8 cellular contexts compared by ENCODE assay signal in genomic region chr11:2301631-2302272, GRCh38. TPM values are rescaled to one million over a fixed set of nuclear protein-coding genes. Genes with fewer than 3 reads are reported as not detected.
A peak's percentile ranks its signal among the peaks of the same experiment; 100 is the strongest.
DNase-seq lines count a peak whose midpoint lies in the region; ATAC-seq, FAIRE-seq and TF ChIP-seq lines count a peak whose summit lies in the region.

Gene C11orf21, minus strand, starts transcription at chr11:2301918. Its CDS starts 110 bp downstream, at chr11:2301808.
Gene TSPAN32, plus strand, starts transcription at chr11:2302013. Its CDS starts 137 bp downstream, at chr11:2302150.

- peak; percentile 72 for FAIRE-seq in GM12891 (lab: Jason Lieb, UNC)

- peak within 1 kb of the TSS; percentile 91 for H3K27ac Mint-ChIP-seq in activated T-helper 1 cell treated with anti-CD3 and anti-CD28 coated beads, Interleukin-12 subunit alpha, Interleukin-12 subunit beta, Interleukin-2, Interleukin-4 antibody, amounts not matched to agents 30 ng/mL and 10 ng/mL and 1 ng/mL, durations not matched to agents 14 hours and 24 hours and 36 hours

- CTCF ChIA-PET in RWPE1 (lab: Yijun Ruan, JAX), result interaction anchor here (0.6 to 7.5 kb wide), 5 partner anchors 104 to 497 kb away, joined by 3 to 161 read pairs (median 4); no protein-coding TSS in a partner anchor

- peaks cover 39% of the 10 kb centered on the region for H3K4me1 Mint-ChIP-seq in activated T-helper 1 cell treated with anti-CD3 and anti-CD28 coated beads, Interleukin-12 subunit alpha, Interleukin-12 subunit beta, Interleukin-2, Interleukin-4 antibody, amounts not matched to agents 30 ng/mL and 10 ng/mL and 1 ng/mL, durations not matched to agents 14 hours and 24 hours and 36 hours (ENCODE audit: low read depth)

- H3K27ac ChIP-seq in RWPE1, result no peak within 1 kb of the TSS

- ATAC-seq in stimulated activated naive CD8-positive, alpha-beta T cell treated with anti-CD3 and anti-CD28 coated beads, Interleukin-15, Interleukin-2, amounts not matched to agents 100 U/mL and 50 U/mL, for 24 hours, result peak; percentile 58
- ATAC-seq in HG03139 (IDR thresholded peaks at IDR 0.05; ENCODE audit: unreplicated experiment), result no peak

- H3K36me3 Mint-ChIP-seq in activated T-helper 1 cell treated with anti-CD3 and anti-CD28 coated beads, Interleukin-12 subunit alpha, Interleukin-12 subunit beta, Interleukin-2, Interleukin-4 antibody, amounts not matched to agents 30 ng/mL and 10 ng/mL and 1 ng/mL, durations not matched to agents 14 hours and 24 hours and 36 hours (ENCODE audit: low read depth), result no peaks in the 10 kb centered on the region

- intact Hi-C loops in activated T-helper 1 cell treated with anti-CD3 and anti-CD28 coated beads, Interleukin-12 subunit alpha, Interleukin-12 subunit beta, Interleukin-2, Interleukin-4 antibody, amounts not matched to agents 30 ng/mL and 10 ng/mL and 1 ng/mL, durations not matched to agents 14 hours and 24 hours and 36 hours (cut with micrococcal nuclease), result loop anchor here (1.0 to 2.0 kb wide), 2 partner anchors 118 to 583 kb away; partner anchors contain the start of gene CDKN1C

- H3K27me3 Mint-ChIP-seq in activated T-helper 1 cell treated with anti-CD3 and anti-CD28 coated beads, Interleukin-12 subunit alpha, Interleukin-12 subunit beta, Interleukin-2, Interleukin-4 antibody, amounts not matched to agents 30 ng/mL and 10 ng/mL and 1 ng/mL, durations not matched to agents 14 hours and 24 hours and 36 hours (ENCODE audit: insufficient read depth), result no peaks in the 10 kb centered on the region

- H3K4me3 Mint-ChIP-seq in activated T-helper 1 cell treated with anti-CD3 and anti-CD28 coated beads, Interleukin-12 subunit alpha, Interleukin-12 subunit beta, Interleukin-2, Interleukin-4 antibody, amounts not matched to agents 30 ng/mL and 10 ng/mL and 1 ng/mL, durations not matched to agents 14 hours and 24 hours and 36 hours, result peak within 1 kb of the TSS; percentile 90

- no peak for DNase-seq in GM12891 (ENCODE audit: insufficient read length, low spot score)
- DNase-seq in NAMALWA (ENCODE audit: low spot score), result peak; percentile 28
- DNase-seq in activated T-helper 1 cell treated with anti-CD3 and anti-CD28 coated beads, Interleukin-12 subunit alpha, Interleukin-12 subunit beta, Interleukin-2, Interleukin-4 antibody, amounts not matched to agents 30 ng/mL and 10 ng/mL and 1 ng/mL, durations not matched to agents 14 hours and 24 hours and 36 hours (ENCODE audit: low spot score), result peak; percentile 57
- DNase-seq in inferior parietal cortex (ENCODE audit: extremely low spot score), result peak; percentile 9
- peak; percentile 69 for DNase-seq in stimulated activated naive CD8-positive, alpha-beta T cell treated with anti-CD3 and anti-CD28 coated beads, Interleukin-15, Interleukin-2, amounts not matched to agents 100 U/mL and 50 U/mL, for 24 hours
- DNase-seq in RWPE1 (ENCODE audit: low spot score), result no peak
- DNase-seq in cerebellar nuclear complex (lab: John Stamatoyannopoulos, UW), result no peak

- no peak for TF ChIP-seq CTCF in RWPE1 (conservative IDR thresholded peaks at IDR 0.05; ENCODE audit: low read depth)

- POLR2A ChIA-PET in RWPE1 (lab: Yijun Ruan, JAX; ENCODE audit: low non-redundant PET), result no interaction called here

- no peak for TF ChIP-seq POLR2A in GM12891 (IDR thresholded peaks at IDR 0.05; ENCODE audit: low read depth, low read length)

- no peaks in the 10 kb centered on the region for H3K9me3 Mint-ChIP-seq in activated T-helper 1 cell treated with anti-CD3 and anti-CD28 coated beads, Interleukin-12 subunit alpha, Interleukin-12 subunit beta, Interleukin-2, Interleukin-4 antibody, amounts not matched to agents 30 ng/mL and 10 ng/mL and 1 ng/mL, durations not matched to agents 14 hours and 24 hours and 36 hours

TF ChIP-seq in GM12891, 5 proteins besides CTCF, POLR2A, EP300 and RAD21:
- TF ChIP-seq PAX5 (IDR thresholded peaks at IDR 0.05; ENCODE audit: insufficient read depth, low read length, severe bottlenecking), result no peak
- TF ChIP-seq SPI1 (IDR thresholded peaks at IDR 0.05; ENCODE audit: low read depth, low read length), result no peak
- TF ChIP-seq POLR2AphosphoS5 (IDR thresholded peaks at IDR 0.05; ENCODE audit: low read depth, low read length), result no peak
- TF ChIP-seq TAF1 (IDR thresholded peaks at IDR 0.05; ENCODE audit: low read depth, low read length), result no peak
- TF ChIP-seq POU2F2 (IDR thresholded peaks at IDR 0.05; ENCODE audit: low read depth, low read length), result no peak

RNA-seq across cellular contexts. Expression of gene C11orf21, which starts in this region (rescaled TPM):
- 0.46 TPM for polyA plus RNA-seq in GM12891 (2012; ENCODE audit: low read depth, missing spikeins)
- 2.3 and 2.5 TPM in 2 replicates for total RNA-seq in activated T-helper 1 cell treated with anti-CD3 and anti-CD28 coated beads, Interleukin-12 subunit alpha, Interleukin-12 subunit beta, Interleukin-2, Interleukin-4 antibody, amounts not matched to agents 30 ng/mL and 10 ng/mL and 1 ng/mL, durations not matched to agents 14 hours and 24 hours and 36 hours

RNA-seq across cellular contexts. Expression of gene TSPAN32, which starts in this region (rescaled TPM):
- polyA plus RNA-seq in GM12891 (2012; ENCODE audit: low read depth, missing spikeins), result 0.90 TPM
- total RNA-seq in activated T-helper 1 cell treated with anti-CD3 and anti-CD28 coated beads, Interleukin-12 subunit alpha, Interleukin-12 subunit beta, Interleukin-2, Interleukin-4 antibody, amounts not matched to agents 30 ng/mL and 10 ng/mL and 1 ng/mL, durations not matched to agents 14 hours and 24 hours and 36 hours, result 2.1 and 2.2 TPM in 2 replicates

Comparison
In these comparisons a context has a peak if more than half of its experiments do, and no peak if none do; other contexts are left out.
1. DNase-seq: peak in NAMALWA (single experiment), activated T-helper 1 cell treated with anti-CD3 and anti-CD28 coated beads, Interleukin-12 subunit alpha, Interleukin-12 subunit beta, Interleukin-2, Interleukin-4 antibody, amounts not matched to agents 30 ng/mL and 10 ng/mL and 1 ng/mL, durations not matched to agents 14 hours and 24 hours and 36 hours (single experiment), inferior parietal cortex (single experiment) and stimulated activated naive CD8-positive, alpha-beta T cell treated with anti-CD3 and anti-CD28 coated beads, Interleukin-15, Interleukin-2, amounts not matched to agents 100 U/mL and 50 U/mL, for 24 hours (single experiment); none in GM12891 (single experiment), RWPE1 (single experiment) and cerebellar nuclear complex (0 of 2).